8 cellular contexts compared by ENCODE assay signal in the genomic region with DNA sequence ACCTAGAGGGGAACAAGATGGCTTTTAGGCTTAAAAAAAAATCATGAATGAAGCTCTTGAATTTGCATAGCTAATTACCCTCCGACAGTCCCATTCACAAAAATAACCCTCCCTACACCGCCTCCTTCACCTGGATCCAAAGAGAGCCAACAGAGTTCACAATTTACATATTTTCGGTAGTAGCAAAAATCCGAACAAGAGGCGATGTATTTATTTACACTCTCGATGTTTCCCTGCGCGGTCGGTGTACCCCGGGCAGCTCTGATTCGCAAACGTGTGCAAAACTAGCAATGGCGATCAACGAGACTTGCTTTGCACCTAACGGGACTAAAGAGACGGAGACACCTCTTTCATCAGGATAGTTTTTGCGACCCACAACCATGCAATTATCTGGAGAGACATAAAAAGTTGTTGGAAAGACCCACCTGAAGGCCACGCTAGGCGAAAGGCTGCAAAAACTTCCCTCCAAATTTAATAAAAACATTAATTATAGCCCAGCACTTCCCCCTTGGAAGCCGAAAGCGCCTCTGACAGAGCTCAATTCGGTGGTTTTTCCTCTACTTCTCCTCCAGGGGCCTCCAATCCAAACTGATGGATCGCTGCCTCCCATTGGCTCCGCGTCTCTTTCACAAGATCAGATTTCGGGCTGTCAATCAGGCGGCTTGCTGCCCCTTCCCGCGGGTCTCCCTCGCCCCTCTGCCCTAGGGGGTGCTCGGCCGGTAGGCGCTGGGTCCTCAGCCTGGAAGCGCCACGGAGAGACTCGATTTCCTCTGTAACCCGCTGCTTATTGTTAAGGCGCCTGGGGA. TPM values are rescaled to one million over a fixed set of nuclear protein-coding genes. Genes with fewer than 3 reads are reported as not detected.
DNase-seq lines count a peak whose midpoint lies in the region; ATAC-seq and TF ChIP-seq lines count a peak whose summit lies in the region.

ETV1 (minus strand) TSS at position 529 of the 806 bp plus-strand sequence. CDS start 614 bp downstream, outside the sequence.

- CTCF ChIA-PET in PC-3 (lab: Charles Lee): interaction anchor here (0.7 to 1.5 kb wide), 7 partner anchors 52 to 709 kb away, joined by 3 to 5 read pairs (median 3); no protein-coding TSS in a partner anchor

- peaks cover 4% of the 10 kb centered on the region; the same call in 1 of the 2 replicates for H3K79me2 ChIP-seq in PC-3 (ENCODE audit: low read length)

- WGBS in HUES64: under 1% methylated on average over 38 of the region's 38 CpGs

- H3K27ac ChIP-seq in HUES64 (ENCODE audit: low read depth, low read length) (peak within 1 kb of the TSS; percentile 92), PC-3 (ENCODE audit: low read length) (peak within 1 kb of the TSS; percentile 82), coronary artery (peak within 1 kb of the TSS; percentile 90 to 96)

- no peaks in the 10 kb centered on the region for H3K9me2 ChIP-seq in PC-3 (replicated peaks; ENCODE audit: low read length)

- no peaks in the 10 kb centered on the region; the same call in 1 of the 2 replicates for H3K36me3 ChIP-seq in HUES64 (ENCODE audit: insufficient read depth, low read length)
- H3K36me3 ChIP-seq in PC-3 (ENCODE audit: low read depth, low read length): no peaks in the 10 kb centered on the region

- no peaks in the 10 kb centered on the region for H3K9me3 ChIP-seq in HUES64 (ENCODE audit: insufficient read depth, low read depth, low read length)
- no peaks in the 10 kb centered on the region for H3K9me3 ChIP-seq in PC-3 (ENCODE audit: low read length)

- H3K4me2 ChIP-seq in PC-3 (ENCODE audit: low read length): peak within 1 kb of the TSS; percentile 94

- H2AFZ ChIP-seq in PC-3 (ENCODE audit: low read length): peak within 1 kb of the TSS; percentile 93

- H3K9ac ChIP-seq in HUES64 (ENCODE audit: low read depth, low read length) (peak within 1 kb of the TSS; percentile 88), PC-3 (ENCODE audit: low read length) (peak within 1 kb of the TSS; percentile 72)

- no peaks in the 10 kb centered on the region for H3K4me1 Mint-ChIP-seq in CD14-positive monocyte

- DNase-seq in CD14-positive monocyte (ENCODE audit: low spot score): peak; percentile 45
- peak; percentile 65 for DNase-seq in PC-3
- DNase-seq in coronary artery (ENCODE audit: low spot score): peak; percentile 85
- peak; percentile 76 for DNase-seq in kidney glomerular epithelial cell (lab: John Stamatoyannopoulos, UW)
- peak; percentile 4 for DNase-seq in stimulated activated naive CD8-positive, alpha-beta T cell treated with anti-CD3 and anti-CD28 coated beads, Interleukin-15, Interleukin-2, amounts not matched to agents 100 U/mL and 50 U/mL, for 24 hours
- no peak for DNase-seq in GM20000 (ENCODE audit: low spot score)

- H3K9me3 Mint-ChIP-seq in CD14-positive monocyte: peaks cover 0 to 2% (median 0%) of the 10 kb centered on the region in 7 donors

- no peaks in the 10 kb centered on the region for H4K20me1 ChIP-seq in PC-3 (ENCODE audit: low read length)

- H3F3A ChIP-seq in PC-3 (ENCODE audit: low read length, unreplicated experiment): no peaks in the 10 kb centered on the region

- H3K27me3 Mint-ChIP-seq in CD14-positive monocyte (ENCODE audit: low read depth in 3 of 3): peaks cover 7 to 11% (median 10%) of the 10 kb centered on the region in 3 donors

- peak; percentile 15 for TF ChIP-seq CTCF in CD14-positive monocyte (IDR thresholded peaks at IDR 0.05)
- TF ChIP-seq CTCF in PC-3 (conservative IDR thresholded peaks at IDR 0.05; ENCODE audit: low read depth, low read length): peak; percentile 48
- no peak for TF ChIP-seq CTCF in coronary artery (IDR thresholded peaks at IDR 0.05)
- TF ChIP-seq CTCF in GM20000 (IDR thresholded peaks at IDR 0.05; ENCODE audit: extremely low read depth, missing control alignments): no peak

- no peak within 1 kb of the TSS for H3K27ac Mint-ChIP-seq in CD14-positive monocyte

- no peaks in the 10 kb centered on the region for H3K36me3 Mint-ChIP-seq in CD14-positive monocyte

- intact Hi-C loops in CD14-positive monocyte (cut with micrococcal nuclease): no loop called here
- intact Hi-C loops in PC-3 (cut with micrococcal nuclease): loop anchor here (1.0 to 10.0 kb wide), 7 partner anchors 69 to 707 kb away; no protein-coding TSS in a partner anchor

- TSS peak; percentile 50 for BruUV-seq in PC-3 (replicated peaks; lab: Mats Ljungman, UMichigan)

- H3K4me1 ChIP-seq in HUES64 (ENCODE audit: insufficient read depth, low read length): peaks cover 52% of the 10 kb centered on the region
- peaks cover 35% of the 10 kb centered on the region for H3K4me1 ChIP-seq in PC-3 (ENCODE audit: insufficient read depth, low read length)

- peak; percentile 33 for ATAC-seq in PC-3
- no peak for ATAC-seq in stimulated activated naive CD8-positive, alpha-beta T cell treated with anti-CD3 and anti-CD28 coated beads, Interleukin-15, Interleukin-2, amounts not matched to agents 100 U/mL and 50 U/mL, for 24 hours
- ATAC-seq in HG02970 (IDR thresholded peaks at IDR 0.05; ENCODE audit: low FRiP score, unreplicated experiment): no peak

- H3K4me3 ChIP-seq in HUES64 (ENCODE audit: low read length) (peak within 1 kb of the TSS; percentile 86), PC-3 (ENCODE audit: low read length) (peak within 1 kb of the TSS; percentile 77), coronary artery (peak within 1 kb of the TSS; percentile 93)

- H3K4me3 Mint-ChIP-seq in CD14-positive monocyte: no peak within 1 kb of the TSS

- POLR2A ChIA-PET in PC-3 (lab: Charles Lee; ENCODE audit: unreplicated experiment): interaction anchor here (0.6 to 3.3 kb wide), 5 partner anchors 9 to 1495 kb away, joined by 3 to 36 read pairs (median 4); no protein-coding TSS in a partner anchor

- H3K27me3 ChIP-seq in HUES64 (ENCODE audit: insufficient read depth, low read length) (no peaks in the 10 kb centered on the region), PC-3 (ENCODE audit: low read length) (no peaks in the 10 kb centered on the region)

RNA-seq across cellular contexts. Expression of gene ETV1, which starts in this region (rescaled TPM):
- not detected for polyA plus RNA-seq in CD14-positive monocyte
- polyA plus RNA-seq in HUES64 (2013, experiment 1 of 2): 43.6 TPM
- 53.4 TPM for polyA plus RNA-seq in HUES64 (2013, experiment 2 of 2)
- 10.4 and 20.6 TPM in 2 replicates for total RNA-seq in PC-3 (2014; rRNA removed)

Comparison
In these comparisons a context has a peak if more than half of its experiments do, and no peak if none do; other contexts are left out.
1. Peak in DNase-seq in CD14-positive monocyte; RNA of the gene not detected or under 1 TPM.
2. CTCF ChIP-seq: peak in CD14-positive monocyte (single experiment) and PC-3 (single experiment); none in coronary artery (single experiment) and GM20000 (single experiment).
3. Peak in every context shown above with its lines, with median percentiles within 50 percentile points of each other: H3K27ac ChIP-seq and H3K4me3 ChIP-seq.